29 cellular contexts compared by ENCODE assay signal in genomic region chr1:29385966-29386365, GRCh38.
"Had no signal": no experiment of that assay in that cellular context is flagged by ENCODE, and none has a peak within 500 bp of the region (broad histone marks: within the 10 kb centered on the region; RNA-seq: fewer than 3 reads in every experiment).

No MANE protein-coding gene starts in this region.

- ATAC-seq: left lobe of liver; mucosa of descending colon; sciatic nerve; stimulated activated effector memory CD8-positive, alpha-beta T cell treated with anti-CD3 and anti-CD28 coated beads, Interleukin-12 subunit alpha, Interleukin-12 subunit beta, amount 100 ng/mL, for 72 hours had no signal

- H3K4me1 Mint-ChIP-seq: immature natural killer cell; memory B cell; naive B cell; stimulated activated effector memory CD8-positive, alpha-beta T cell treated with anti-CD3 and anti-CD28 coated beads, Interleukin-12 subunit alpha, Interleukin-12 subunit beta, amount 100 ng/mL, for 72 hours had no signal

- H3K4me2 ChIP-seq: neural progenitor cell, smooth muscle cell had no signal

- DNase-seq: effector memory CD4-positive, alpha-beta T cell; erythroblast; esophagus squamous epithelium; foreskin melanocyte; hypothalamus; immature natural killer cell; kidney; mucosa of descending colon; naive B cell; stimulated activated CD4-positive, alpha-beta T cell treated with anti-CD3 and anti-CD28 coated beads, Interleukin-12 subunit alpha, Interleukin-12 subunit beta, amount 100 ng/mL, for 4 hours; stimulated activated CD4-positive, alpha-beta T cell treated with anti-CD3 and anti-CD28 coated beads, Interleukin-1b, Interleukin-23, amount 100 ng/mL, for 48 hours; stimulated activated CD4-positive, alpha-beta T cell treated with anti-CD3 and anti-CD28 coated beads, Interleukin-4, amount 100 ng/mL, for 1 hour; stimulated activated naive CD4-positive, alpha-beta T cell treated with Interleukin-2 at 50 U/mL for 16 hours; stomach; tibial artery had no signal

- H3K9me3 Mint-ChIP-seq: dendritic cell treated with granulocyte-macrophage colony-stimulating factor and Interleukin-4, amounts not matched to agents 40 ng/mL and 50 ng/mL, for 4 days; immature natural killer cell; memory B cell; neural progenitor cell; stimulated activated effector memory CD8-positive, alpha-beta T cell treated with anti-CD3 and anti-CD28 coated beads, Interleukin-12 subunit alpha, Interleukin-12 subunit beta, amount 100 ng/mL, for 72 hours; type B pancreatic cell had no signal

- H3K9me3 ChIP-seq: colonic mucosa, esophagus squamous epithelium, mucosa of descending colon, prostate gland, right atrium auricular region, stomach, tibial artery had no signal

- H3K27me3 ChIP-seq: colonic mucosa, neural progenitor cell, right atrium auricular region had no signal

- H3K27ac Mint-ChIP-seq: dendritic cell treated with granulocyte-macrophage colony-stimulating factor and Interleukin-4, amounts not matched to agents 40 ng/mL and 50 ng/mL, for 4 days; immature natural killer cell; memory B cell; naive B cell; nephron; neural progenitor cell; stimulated activated effector memory CD8-positive, alpha-beta T cell treated with anti-CD3 and anti-CD28 coated beads, Interleukin-12 subunit alpha, Interleukin-12 subunit beta, amount 100 ng/mL, for 72 hours; type B pancreatic cell had no signal

- H3K27ac ChIP-seq: colonic mucosa, esophagus squamous epithelium, neural progenitor cell, prostate gland, right atrium auricular region, stomach, tibial artery had no signal

- H3K36me3 Mint-ChIP-seq: immature natural killer cell; memory B cell; neural progenitor cell; stimulated activated effector memory CD8-positive, alpha-beta T cell treated with anti-CD3 and anti-CD28 coated beads, Interleukin-12 subunit alpha, Interleukin-12 subunit beta, amount 100 ng/mL, for 72 hours; type B pancreatic cell had no signal

- H2AFZ ChIP-seq: neural progenitor cell had no signal

- FAIRE-seq: endometrium, kidney had no signal

- H3K4me3 Mint-ChIP-seq: dendritic cell treated with granulocyte-macrophage colony-stimulating factor and Interleukin-4, amounts not matched to agents 40 ng/mL and 50 ng/mL, for 4 days; immature natural killer cell; memory B cell; naive B cell; nephron; neural progenitor cell; stimulated activated effector memory CD8-positive, alpha-beta T cell treated with anti-CD3 and anti-CD28 coated beads, Interleukin-12 subunit alpha, Interleukin-12 subunit beta, amount 100 ng/mL, for 72 hours; type B pancreatic cell had no signal

- H3K4me3 ChIP-seq: colonic mucosa, esophagus squamous epithelium, lung, mucosa of descending colon, neural progenitor cell, prostate gland, right atrium auricular region, smooth muscle cell, stomach, tibial artery had no signal

- H3K9ac ChIP-seq: neural progenitor cell had no signal

- H3K36me3 ChIP-seq: colonic mucosa, esophagus squamous epithelium, neural progenitor cell, prostate gland, right atrium auricular region, stomach, tibial artery had no signal

- H3K4me1 ChIP-seq: colonic mucosa, esophagus squamous epithelium, prostate gland, right atrium auricular region, stomach, tibial artery had no signal
